ENCODE assay signal across 17 cellular contexts in the genomic region with DNA sequence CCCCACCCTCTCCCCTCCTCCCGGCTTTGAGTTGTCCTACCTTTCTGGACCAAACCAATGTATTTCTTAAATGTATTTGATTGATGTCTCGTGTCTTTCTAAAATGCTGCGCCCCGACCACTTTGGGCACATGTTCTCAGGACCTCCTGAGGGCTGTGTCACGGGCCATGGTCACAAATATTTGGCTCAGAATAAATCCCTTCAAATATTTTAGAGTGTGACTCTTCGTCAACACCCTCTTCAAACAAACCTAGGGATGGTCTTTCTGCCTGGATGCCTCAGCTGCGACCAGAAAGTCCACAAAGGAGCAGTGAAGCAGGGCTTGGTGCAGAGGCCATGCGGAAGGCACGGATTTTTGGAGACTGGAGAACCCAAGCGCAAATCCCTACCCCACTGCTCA. TPM values are rescaled to one million over a fixed set of nuclear protein-coding genes. Genes with fewer than 3 reads are reported as not detected.
DNase-seq lines count a peak whose midpoint lies in the region; ATAC-seq, FAIRE-seq and TF ChIP-seq lines count a peak whose summit lies in the region.
"Had no signal": no experiment of that assay in that cellular context is flagged by ENCODE, and none has a peak within 500 bp of the region (broad histone marks: within the 10 kb centered on the region; RNA-seq: fewer than 3 reads in every experiment).

No MANE protein-coding gene starts in this region.

- H3K79me2 ChIP-seq in K562 (ENCODE audit: control insufficient read depth, insufficient read depth, low read length): peaks cover 41% of the 10 kb centered on the region

- H3K27ac ChIP-seq in K562 (ENCODE audit: extremely low read depth, low read depth, low read length): no peak overlapping the region

- peak overlapping the region in 1 of 2 experiments; percentile 98; a peak in 1 of 4 replicates for H3K9ac ChIP-seq in K562 (ENCODE audit: insufficient read depth in 1 of 2, low read depth in 2 of 2, low read length in 2 of 2)

- DNase-seq in activated T-cell treated with anti-CD3 and anti-CD28 coated beads, Interleukin-2, amount 50 U/mL, for 24 hours: no peak
- DNase-seq in activated T-cell treated with anti-CD3 and anti-CD28 coated beads, Interleukin-2, amount 50 U/mL, for 48 hours: no peak
- DNase-seq in K562 (ENCODE audit: extremely low read depth in 1 of 4, low spot score in 3 of 4) (no peak), neural crest cell (ENCODE audit: low read depth, low spot score) (no peak), DMS79 (lab: John Stamatoyannopoulos, UW) (no peak), EL (no peak), iPS-NIHi7 (ENCODE audit: extremely low spot score) (no peak)
- DNase-seq: ACHN; body of pancreas; DMS53; effector CD8-positive, alpha-beta T cell; HCEC 1CT; NCI-H774; stimulated activated CD4-positive, alpha-beta T cell treated with anti-CD3 and anti-CD28 coated beads, Interleukin-12 subunit alpha, Interleukin-12 subunit beta, amount 100 ng/mL, for 4 hours had no signal

- H3K27me3 ChIP-seq in K562 (ENCODE audit: control insufficient read depth in 2 of 2, insufficient read depth in 2 of 2, low read length in 2 of 2): no peaks in the 10 kb centered on the region
- H3K27me3 ChIP-seq: body of pancreas had no signal

- intact Hi-C loops in K562 (cut with micrococcal nuclease): loop anchor here (10.0 kb wide), 1 partner anchor 252 kb away; no protein-coding TSS in a partner anchor

- H3K9me1 ChIP-seq in K562 (ENCODE audit: control insufficient read depth, insufficient read depth, low read length): no peaks in the 10 kb centered on the region

- no peak for TF ChIP-seq POLR2A in K562 (conservative IDR thresholded peaks at IDR 0.05)

- CTCF ChIA-PET in K562 (lab: Yijun Ruan, JAX; ENCODE audit: low intra/inter-chr PET ratio): no interaction called here

- peak overlapping the region; percentile 89 for H3K4me3 Mint-ChIP-seq in activated T-cell treated with anti-CD3 and anti-CD28 coated beads, Interleukin-2, amount 50 U/mL, for 24 hours
- H3K4me3 Mint-ChIP-seq in IgD-negative memory B cell: peak overlapping the region; percentile 57 to 95 (median 92)
- H3K4me3 Mint-ChIP-seq in neural crest cell: peak overlapping the region; percentile 92

- no peak for TF ChIP-seq EP300 in K562 (IDR thresholded peaks at IDR 0.05; ENCODE audit: low read length)

- no peak for FAIRE-seq in K562 (lab: Jason Lieb, UNC)

- no peaks in the 10 kb centered on the region; the same call in 1 of the 2 replicates for H4K20me1 ChIP-seq in K562 (replicated peaks; ENCODE audit: control insufficient read depth, insufficient read depth, low read length)

- no peaks in the 10 kb centered on the region for H3K27me3 Mint-ChIP-seq in activated T-cell treated with anti-CD3 and anti-CD28 coated beads, Interleukin-2, amount 50 U/mL, for 24 hours
- no peaks in the 10 kb centered on the region for H3K27me3 Mint-ChIP-seq in IgD-negative memory B cell
- no peaks in the 10 kb centered on the region for H3K27me3 Mint-ChIP-seq in neural crest cell (ENCODE audit: low read depth)

- in situ Hi-C loops in K562 (cut with MboI): no loop called here

- H2AFZ ChIP-seq in K562 (ENCODE audit: low read depth, low read length): no peak overlapping the region

- peak overlapping the region; percentile 6 for H3K27ac Mint-ChIP-seq in activated T-cell treated with anti-CD3 and anti-CD28 coated beads, Interleukin-2, amount 50 U/mL, for 24 hours
- peak overlapping the region in 1 of 3 donors; percentile 87 for H3K27ac Mint-ChIP-seq in IgD-negative memory B cell
- no peak overlapping the region for H3K27ac Mint-ChIP-seq in neural crest cell (ENCODE audit: unreplicated experiment)

- TSS peak; percentile 86 for BruUV-seq in K562 (replicated peaks; lab: Mats Ljungman, UMichigan)

- H3K9me3 ChIP-seq in K562 (replicated peaks; ENCODE audit: control insufficient read depth, insufficient read depth, low read depth, low read length): no peaks in the 10 kb centered on the region
- H3K9me3 ChIP-seq: body of pancreas, thoracic aorta had no signal

- TF ChIP-seq CTCF in K562 (IDR thresholded peaks at IDR 0.05 in 2 of 3, conservative IDR thresholded peaks at IDR 0.05 in 1 of 3; ENCODE audit: insufficient read depth in 2 of 3, low read depth in 1 of 3, low read length in 3 of 3): no peak
- TF ChIP-seq CTCF in neural crest cell (conservative IDR thresholded peaks at IDR 0.05): no peak

- H3K4me1 ChIP-seq in K562 (replicated peaks in 1 of 2; ENCODE audit: control insufficient read depth in 2 of 2, insufficient read depth in 2 of 2, low read length in 2 of 2): peaks cover 38 to 45% of the 10 kb centered on the region in 2 experiments

- peaks cover 39% of the 10 kb centered on the region for H3K4me1 Mint-ChIP-seq in activated T-cell treated with anti-CD3 and anti-CD28 coated beads, Interleukin-2, amount 50 U/mL, for 24 hours (ENCODE audit: low read depth)
- H3K4me1 Mint-ChIP-seq in IgD-negative memory B cell (peaks cover 7 to 21% (median 10%) of the 10 kb centered on the region in 3 donors), neural crest cell (peaks cover 35% of the 10 kb centered on the region)

- 86% methylated on average over 10 of the region's 10 CpGs for WGBS in K562 (ENCODE audit: insufficient coverage, low coverage, missing lambda C conversion rate)

- H3K9me3 Mint-ChIP-seq in activated T-cell treated with anti-CD3 and anti-CD28 coated beads, Interleukin-2, amount 50 U/mL, for 24 hours: no peaks in the 10 kb centered on the region
- no peaks in the 10 kb centered on the region for H3K9me3 Mint-ChIP-seq in IgD-negative memory B cell
- no peaks in the 10 kb centered on the region for H3K9me3 Mint-ChIP-seq in neural crest cell

- H3K4me3 ChIP-seq in K562: 0 out of 2 replicates have a peak overlapping the region, but pooled peaks have one; percentile 95
- H3K4me3 ChIP-seq: lung had no signal

- POLR2A ChIA-PET in K562 (lab: Yijun Ruan, JAX): interaction anchor here (1.4 kb wide), 1 partner anchor 9 kb away, joined by 5 read pairs; no protein-coding TSS in a partner anchor

- peak overlapping the region; percentile 98; the same call in 1 of the 2 replicates for H3K4me2 ChIP-seq in K562 (ENCODE audit: insufficient read depth, low read length)

- H3K36me3 ChIP-seq in K562 (ENCODE audit: control insufficient read depth, insufficient read depth, low read length): peaks cover 20% of the 10 kb centered on the region; the same call in 2 of the 3 replicates
- H3K36me3 ChIP-seq: thoracic aorta had no signal

- ATAC-seq in K562: no peak
- ATAC-seq: body of pancreas had no signal

- H3K36me3 Mint-ChIP-seq in activated T-cell treated with anti-CD3 and anti-CD28 coated beads, Interleukin-2, amount 50 U/mL, for 24 hours (ENCODE audit: low read depth): peaks cover 14% of the 10 kb centered on the region
- peaks cover 2% of the 10 kb centered on the region for H3K36me3 Mint-ChIP-seq in IgD-negative memory B cell
- no peaks in the 10 kb centered on the region for H3K36me3 Mint-ChIP-seq in neural crest cell (ENCODE audit: low read depth)

- no peak for TF ChIP-seq RAD21 in K562 (CRISPR knock-in tag; conservative IDR thresholded peaks at IDR 0.05 in 1 of 2, IDR thresholded peaks at IDR 0.05 in 1 of 2)

TF ChIP-seq in K562, 482 proteins besides CTCF, POLR2A, EP300 and RAD21 (continues in another document):
- TF ChIP-seq MTA3 (IDR thresholded peaks at IDR 0.05; ENCODE audit: borderline replicate concordance): no peak

RNA-seq across cellular contexts. Expression of gene SLC35F6, which starts 1.1 kb away (rescaled TPM):
- polyA plus RNA-seq in IgD-negative memory B cell (5.3 TPM), K562 (2011; rRNA removed) (11.9 and 16.7 TPM in 2 replicates), K562 (2014; fragmentation: Illumina TruSeq; extraction: Trizol) (22.5 and 23.4 TPM in 2 replicates), K562 (2014; fragmentation: Nextera tagmentation; extraction: Ambion mirVana) (10 to 100 TPM; 19.3 to 47.3 TPM), K562 (2014; rRNA removed) (18.8 and 20.9 TPM in 2 replicates)
- total RNA-seq in K562 (2011; cell fraction: chromatin; rRNA removed; ENCODE audit: low replicate concordance): 21.5 and 40.8 TPM in 2 replicates
- total RNA-seq in K562 (2011; cell fraction: nucleolus; rRNA removed): 40.7 and 47.7 TPM in 2 replicates
- 48.1 and 75.0 TPM in 2 replicates for total RNA-seq in K562 (2011; cell fraction: nucleoplasm; rRNA removed)
- total RNA-seq in K562 (2014; rRNA removed) (22.9 and 31.9 TPM in 2 replicates), K562 (2014; rRNA removed; fragmentation: Illumina TruSeq; extraction: Trizol) (21.9 and 22.2 TPM in 2 replicates), K562 (2015; rRNA removed; fragmentation: Illumina TruSeq; extraction: Trizol) (28.1 and 29.4 TPM in 2 replicates), K562 (2021) (37.4 and 42.8 TPM in 2 replicates), neural crest cell (28.9 and 30.6 TPM in 2 replicates)
- polyA plus RNA-seq in K562 (2011; cell fraction: cytosol; rRNA removed): 18.3 and 30.0 TPM in 2 replicates
- polyA plus RNA-seq in K562 (2011; cell fraction: nucleus; rRNA removed): 5.5 and 8.8 TPM in 2 replicates
- polyA plus RNA-seq in K562 (2012): 17.4 and 33.3 TPM in 2 replicates
- polyA minus RNA-seq in K562 (2011; rRNA and poly(A)+ RNA removed): 18.6 and 24.3 TPM in 2 replicates
- 23.3 and 30.5 TPM in 2 replicates for polyA minus RNA-seq in K562 (2011; cell fraction: cytosol; rRNA and poly(A)+ RNA removed)
- polyA minus RNA-seq in K562 (2011; cell fraction: nucleus; rRNA and poly(A)+ RNA removed): 6.7 and 9.3 TPM in 2 replicates

RNA-seq across cellular contexts. Expression of gene CENPA, which starts 22.8 kb away (rescaled TPM):
- not detected for polyA plus RNA-seq in IgD-negative memory B cell
- 31.6 and 48.8 TPM in 2 replicates for total RNA-seq in K562 (2011; cell fraction: chromatin; rRNA removed; ENCODE audit: low replicate concordance)
- total RNA-seq in K562 (2011; cell fraction: nucleolus; rRNA removed): 18.2 and 18.7 TPM in 2 replicates
- total RNA-seq in K562 (2011; cell fraction: nucleoplasm; rRNA removed): 30.9 and 35.8 TPM in 2 replicates
- total RNA-seq in K562 (2014; rRNA removed): 32.1 and 40.9 TPM in 2 replicates
- 48.8 and 49.6 TPM in 2 replicates for total RNA-seq in K562 (2014; rRNA removed; fragmentation: Illumina TruSeq; extraction: Trizol)
- 40.8 and 44.7 TPM in 2 replicates for total RNA-seq in K562 (2015; rRNA removed; fragmentation: Illumina TruSeq; extraction: Trizol)
- 45.6 and 51.7 TPM in 2 replicates for total RNA-seq in K562 (2021)
- polyA plus RNA-seq in K562 (2011; rRNA removed): 54.2 and 61.7 TPM in 2 replicates
- polyA plus RNA-seq in K562 (2011; cell fraction: cytosol; rRNA removed): 43.0 and 48.2 TPM in 2 replicates
- polyA plus RNA-seq in K562 (2011; cell fraction: nucleus; rRNA removed): 35.5 and 42.4 TPM in 2 replicates
- 30.2 and 32.1 TPM in 2 replicates for polyA plus RNA-seq in K562 (2012)
- 53.4 and 60.1 TPM in 2 replicates for polyA plus RNA-seq in K562 (2014; fragmentation: Illumina TruSeq; extraction: Trizol)
- 10 to 100 TPM; 11.3 to 13.4 TPM for polyA plus RNA-seq in K562 (2014; fragmentation: Nextera tagmentation; extraction: Ambion mirVana)
- polyA plus RNA-seq in K562 (2014; rRNA removed): 43.6 and 46.2 TPM in 2 replicates
- polyA minus RNA-seq in K562 (2011; rRNA and poly(A)+ RNA removed): 25.6 and 28.3 TPM in 2 replicates
- 17.7 and 17.8 TPM in 2 replicates for polyA minus RNA-seq in K562 (2011; cell fraction: cytosol; rRNA and poly(A)+ RNA removed)
- 9.8 and 11.0 TPM in 2 replicates for polyA minus RNA-seq in K562 (2011; cell fraction: nucleus; rRNA and poly(A)+ RNA removed)
- total RNA-seq in neural crest cell: 34.5 and 35.1 TPM in 2 replicates
- total RNA-seq: body of pancreas, thoracic aorta had no signal
